In genomic region chr17:39701012-39701783, GRCh38 we compare ENCODE assay signal across 11 cellular contexts. TPM values are rescaled to one million over a fixed set of nuclear protein-coding genes. Genes with fewer than 3 reads are reported as not detected.
DNase-seq lines count a peak whose midpoint lies in the region; ATAC-seq and TF ChIP-seq lines count a peak whose summit lies in the region.
"Had no signal": no experiment of that assay in that cellular context is flagged by ENCODE, and none has a peak within 500 bp of the region (broad histone marks: within the 10 kb centered on the region; RNA-seq: fewer than 3 reads in every experiment).

No MANE protein-coding gene starts in this region.

- peaks cover 8% of the 10 kb centered on the region for H3K36me3 ChIP-seq in HUES64 (ENCODE audit: insufficient read depth, low read length)
- no peaks in the 10 kb centered on the region for H3K36me3 ChIP-seq in stomach

- 11% methylated on average over 10 of the region's 10 CpGs for WGBS in HUES64
- 32 to 43% methylated on average over 10 of the region's 10 CpGs for WGBS in lower leg skin, 2 donors
- WGBS in stomach, 5 donors, result 16 to 31% (median 20%) methylated on average over 9 to 10 of the region's 10 CpGs

- H3K9me3 Mint-ChIP-seq in chondrocyte (ENCODE audit: low read depth), result no peaks in the 10 kb centered on the region
- H3K9me3 Mint-ChIP-seq in activated T-helper 2 cell treated with anti-CD3 and anti-CD28 coated beads, Interferon-gamma antibody, Interleukin-2, Interleukin-4, amounts not matched to agents 10 μg/mL and 5 μg/mL and 100 μg/mL, durations not matched to agents 14 hours and 24 hours and 36 hours, result no peaks in the 10 kb centered on the region

- peak overlapping the region; percentile 85 for H3K4me3 ChIP-seq in HUES64 (ENCODE audit: low read length)
- H3K4me3 ChIP-seq in lower leg skin (ENCODE audit: low read depth, poor library complexity, severe bottlenecking), result peak overlapping the region; percentile 68
- H3K4me3 ChIP-seq in stomach, result peak overlapping the region; percentile 60 to 96 (median 87)

- no peaks in the 10 kb centered on the region for H3K27me3 Mint-ChIP-seq in chondrocyte (ENCODE audit: low read depth)
- peaks cover 34% of the 10 kb centered on the region for H3K27me3 Mint-ChIP-seq in activated T-helper 2 cell treated with anti-CD3 and anti-CD28 coated beads, Interferon-gamma antibody, Interleukin-2, Interleukin-4, amounts not matched to agents 10 μg/mL and 5 μg/mL and 100 μg/mL, durations not matched to agents 14 hours and 24 hours and 36 hours (ENCODE audit: low read depth)

- H3K27me3 ChIP-seq in HUES64 (ENCODE audit: insufficient read depth, low read length), result no peaks in the 10 kb centered on the region
- H3K27me3 ChIP-seq in stomach, result peaks cover 0 to 20% (median 8%) of the 10 kb centered on the region in 3 donors

- DNase-seq in chondrocyte (ENCODE audit: low spot score) (no peak), lower leg skin (ENCODE audit: low spot score in 2 of 2) (no peak), stomach (peak; percentile 61), erythroblast (lab: John Stamatoyannopoulos, UW) (no peak), HCEC 1CT (no peak)
- no peak for DNase-seq in activated T-helper 2 cell treated with anti-CD3 and anti-CD28 coated beads, Interferon-gamma antibody, Interleukin-2, Interleukin-4, amounts not matched to agents 10 μg/mL and 5 μg/mL and 100 μg/mL, durations not matched to agents 14 hours and 24 hours and 36 hours (ENCODE audit: low spot score)
- DNase-seq: activated naive CD4-positive, alpha-beta T cell treated with anti-CD3 and anti-CD28 coated beads, Interleukin-2, amount 50 U/mL, for 16 hours; NCI-H1092 treated with DMSO at 0.1 percent for 48 hours had no signal

- H3K9me3 ChIP-seq in HUES64 (ENCODE audit: insufficient read depth, low read depth, low read length), result no peaks in the 10 kb centered on the region
- H3K9me3 ChIP-seq in stomach, result no peaks in the 10 kb centered on the region

- H3K4me1 ChIP-seq in HUES64 (ENCODE audit: insufficient read depth, low read length), result peaks cover 46% of the 10 kb centered on the region
- peaks cover 45 to 72% (median 63%) of the 10 kb centered on the region in 4 donors for H3K4me1 ChIP-seq in stomach

- H3K27ac Mint-ChIP-seq in chondrocyte (ENCODE audit: unreplicated experiment), result no peak overlapping the region
- H3K27ac Mint-ChIP-seq in activated T-helper 2 cell treated with anti-CD3 and anti-CD28 coated beads, Interferon-gamma antibody, Interleukin-2, Interleukin-4, amounts not matched to agents 10 μg/mL and 5 μg/mL and 100 μg/mL, durations not matched to agents 14 hours and 24 hours and 36 hours, result no peak overlapping the region

- H3K27ac ChIP-seq in HUES64 (ENCODE audit: low read depth, low read length), result no peak overlapping the region; the same call in 1 of the 2 replicates
- peak overlapping the region; percentile 89 to 96 (median 93) for H3K27ac ChIP-seq in stomach

- peaks cover 50% of the 10 kb centered on the region for H3K4me1 Mint-ChIP-seq in chondrocyte (ENCODE audit: low read depth)
- H3K4me1 Mint-ChIP-seq in activated T-helper 2 cell treated with anti-CD3 and anti-CD28 coated beads, Interferon-gamma antibody, Interleukin-2, Interleukin-4, amounts not matched to agents 10 μg/mL and 5 μg/mL and 100 μg/mL, durations not matched to agents 14 hours and 24 hours and 36 hours (ENCODE audit: low read depth), result peaks cover 3% of the 10 kb centered on the region

- H3K4me3 Mint-ChIP-seq in chondrocyte (ENCODE audit: unreplicated experiment), result peak overlapping the region; percentile 88
- no peak overlapping the region for H3K4me3 Mint-ChIP-seq in activated T-helper 2 cell treated with anti-CD3 and anti-CD28 coated beads, Interferon-gamma antibody, Interleukin-2, Interleukin-4, amounts not matched to agents 10 μg/mL and 5 μg/mL and 100 μg/mL, durations not matched to agents 14 hours and 24 hours and 36 hours (ENCODE audit: low read depth)

- ATAC-seq in HG03342 (IDR thresholded peaks at IDR 0.05; ENCODE audit: unreplicated experiment), result no peak

- H3K9ac ChIP-seq in HUES64 (ENCODE audit: low read depth, low read length), result peak overlapping the region; percentile 82

- no peaks in the 10 kb centered on the region for H3K36me3 Mint-ChIP-seq in chondrocyte (ENCODE audit: low read depth)
- H3K36me3 Mint-ChIP-seq in activated T-helper 2 cell treated with anti-CD3 and anti-CD28 coated beads, Interferon-gamma antibody, Interleukin-2, Interleukin-4, amounts not matched to agents 10 μg/mL and 5 μg/mL and 100 μg/mL, durations not matched to agents 14 hours and 24 hours and 36 hours (ENCODE audit: low read depth), result no peaks in the 10 kb centered on the region

- TF ChIP-seq POLR2A in lower leg skin (IDR thresholded peaks at IDR 0.05), result no peak
- no peak for TF ChIP-seq POLR2A in stomach (IDR thresholded peaks at IDR 0.05)
- no peak for TF ChIP-seq POLR2A in erythroblast (IDR thresholded peaks at IDR 0.05; ENCODE audit: low read length)

- TF ChIP-seq EP300 in stomach (IDR thresholded peaks at IDR 0.05), result no peak

- TF ChIP-seq CTCF in chondrocyte (IDR thresholded peaks at IDR 0.05), result no peak
- TF ChIP-seq CTCF in lower leg skin (IDR thresholded peaks at IDR 0.05), result no peak
- no peak for TF ChIP-seq CTCF in stomach (IDR thresholded peaks at IDR 0.05)

- intact Hi-C loops in lower leg skin (cut with DNase I; ENCODE audit: low total_unique reads) (no loop called here), stomach (cut with DNase I; ENCODE audit: low total_unique reads) (no loop called here)
- intact Hi-C loops in activated T-helper 2 cell treated with anti-CD3 and anti-CD28 coated beads, Interferon-gamma antibody, Interleukin-2, Interleukin-4, amounts not matched to agents 10 μg/mL and 5 μg/mL and 100 μg/mL, durations not matched to agents 14 hours and 24 hours and 36 hours (cut with micrococcal nuclease), result no loop called here

RNA-seq across cellular contexts. Expression of gene ERBB2, which starts 1.3 kb away (rescaled TPM):
- polyA plus RNA-seq in HUES64 (2013, experiment 1 of 2), result 138 TPM
- polyA plus RNA-seq in HUES64 (2013, experiment 2 of 2), result 104 TPM
- total RNA-seq in chondrocyte, result 86.0 to 94.3 TPM (median 90.5 TPM) in 3 replicates
- 100 to 1,000 TPM; 181 to 244 (median 191) TPM for total RNA-seq in lower leg skin
- 100 to 1,000 TPM in 2 of 5 donors, 10 to 100 TPM in 3; 53.1 to 402 (median 81.7) TPM for total RNA-seq in stomach
- polyA plus RNA-seq in stomach, result 10 to 100 TPM; 13.1 to 47.7 (median 25.3) TPM
- 4.0 and 4.1 TPM in 2 replicates for total RNA-seq in activated T-helper 2 cell treated with anti-CD3 and anti-CD28 coated beads, Interferon-gamma antibody, Interleukin-2, Interleukin-4, amounts not matched to agents 10 μg/mL and 5 μg/mL and 100 μg/mL, durations not matched to agents 14 hours and 24 hours and 36 hours

RNA-seq across cellular contexts. Expression of gene PGAP3, which starts 13.3 kb away (rescaled TPM):
- 10.3 TPM for polyA plus RNA-seq in HUES64 (2013, experiment 1 of 2)
- polyA plus RNA-seq in HUES64 (2013, experiment 2 of 2), result 8.7 TPM
- total RNA-seq in chondrocyte, result 20.2 to 38.1 TPM (median 24.9 TPM) in 3 replicates
- 10 to 100 TPM; 24.2 to 41.4 (median 28.8) TPM for total RNA-seq in lower leg skin
- 10 to 100 TPM in 3 of 5 donors, 1 to 10 TPM in 2; 3.2 to 42.9 (median 22.4) TPM for total RNA-seq in stomach
- 10 to 100 TPM in 2 of 3 donors, 1 to 10 TPM in 1; 9.1 to 21.5 (median 11.2) TPM for polyA plus RNA-seq in stomach
- total RNA-seq in activated T-helper 2 cell treated with anti-CD3 and anti-CD28 coated beads, Interferon-gamma antibody, Interleukin-2, Interleukin-4, amounts not matched to agents 10 μg/mL and 5 μg/mL and 100 μg/mL, durations not matched to agents 14 hours and 24 hours and 36 hours, result 12.9 and 14.0 TPM in 2 replicates

RNA-seq across cellular contexts. Expression of gene MIEN1, which starts 29.1 kb away (rescaled TPM):
- 29.9 TPM for polyA plus RNA-seq in HUES64 (2013, experiment 1 of 2)
- 42.8 TPM for polyA plus RNA-seq in HUES64 (2013, experiment 2 of 2)
- 45.3 to 48.5 TPM (median 46.5 TPM) in 3 replicates for total RNA-seq in chondrocyte
- 10 to 100 TPM; 42.8 to 82.0 (median 59.7) TPM for total RNA-seq in lower leg skin
- 100 to 1,000 TPM in 2 of 5 donors, 10 to 100 TPM in 2, 1 to 10 TPM in 1; 9.3 to 312 (median 25.9) TPM for total RNA-seq in stomach
- polyA plus RNA-seq in stomach, result 100 to 1,000 TPM; 106 to 134 (median 132) TPM
- total RNA-seq in activated T-helper 2 cell treated with anti-CD3 and anti-CD28 coated beads, Interferon-gamma antibody, Interleukin-2, Interleukin-4, amounts not matched to agents 10 μg/mL and 5 μg/mL and 100 μg/mL, durations not matched to agents 14 hours and 24 hours and 36 hours, result 36.2 and 38.8 TPM in 2 replicates

RNA-seq across cellular contexts. Expression of gene PNMT, which starts 32.9 kb away (rescaled TPM):
- polyA plus RNA-seq in HUES64 (2013, experiment 1 of 2), result 2.9 TPM
- 1.9 TPM for polyA plus RNA-seq in HUES64 (2013, experiment 2 of 2)
- total RNA-seq in chondrocyte, result 0.22 to 2.7 TPM (median 0.46 TPM) in 3 replicates
- 1 to 10 TPM; 1.6 to 3.8 (median 1.9) TPM for total RNA-seq in lower leg skin
- total RNA-seq in stomach, result 1 to 10 TPM in 2 of 5 donors, under 1 TPM in 1, not detected in 2; 0.45 to 9.0 (median 2.9) TPM
- 10 to 100 TPM in 2 of 3 donors, 1 to 10 TPM in 1; 5.3 to 16.6 (median 13.0) TPM for polyA plus RNA-seq in stomach
- total RNA-seq in activated T-helper 2 cell treated with anti-CD3 and anti-CD28 coated beads, Interferon-gamma antibody, Interleukin-2, Interleukin-4, amounts not matched to agents 10 μg/mL and 5 μg/mL and 100 μg/mL, durations not matched to agents 14 hours and 24 hours and 36 hours, result not detected in 2 replicates
- total RNA-seq: mononuclear cell had no signal

RNA-seq across cellular contexts. Expression of gene TCAP, which starts 36.0 kb away (rescaled TPM):
- 0.40 TPM for polyA plus RNA-seq in HUES64 (2013, experiment 1 of 2)
- 0.32 TPM for polyA plus RNA-seq in HUES64 (2013, experiment 2 of 2)
- total RNA-seq in chondrocyte (0.64 to 1.3 TPM (median 0.77 TPM) in 3 replicates), lower leg skin (1 to 10 TPM in 1 of 4 donors, under 1 TPM in 2, not detected in 1; 0.44 to 3.8 (median 0.62) TPM), stomach (1 to 10 TPM in 1 of 5 donors, under 1 TPM in 2, not detected in 2; 0.89 to 4.3 (median 0.92) TPM)
- polyA plus RNA-seq in stomach, result 10 to 100 TPM in 1 of 3 donors, 1 to 10 TPM in 1, under 1 TPM in 1; 0.88 to 14.1 (median 3.5) TPM
- 0.76 and 0.87 TPM in 2 replicates for total RNA-seq in activated T-helper 2 cell treated with anti-CD3 and anti-CD28 coated beads, Interferon-gamma antibody, Interleukin-2, Interleukin-4, amounts not matched to agents 10 μg/mL and 5 μg/mL and 100 μg/mL, durations not matched to agents 14 hours and 24 hours and 36 hours

Comparison
In these comparisons a context has a peak if more than half of its experiments do, and no peak if none do; other contexts are left out.
1. RNA of gene ERBB2, which starts 1.3 kb away (total RNA-seq): 181 to 244 TPM in lower leg skin, 86.0 to 94.3 TPM in chondrocyte and 53.1 to 402 TPM in stomach; 4.0 to 4.1 TPM in activated T-helper 2 cell treated with anti-CD3 and anti-CD28 coated beads, Interferon-gamma antibody, Interleukin-2, Interleukin-4, amounts not matched to agents 10 μg/mL and 5 μg/mL and 100 μg/mL, durations not matched to agents 14 hours and 24 hours and 36 hours; every median in the first group is over 10 times any median in the second.
2. Peak in every context shown above with its lines, with median percentiles within 50 percentile points of each other: H3K4me3 ChIP-seq.